Comparison of ENCODE assay signal across 17 cellular contexts in the genomic region with DNA sequence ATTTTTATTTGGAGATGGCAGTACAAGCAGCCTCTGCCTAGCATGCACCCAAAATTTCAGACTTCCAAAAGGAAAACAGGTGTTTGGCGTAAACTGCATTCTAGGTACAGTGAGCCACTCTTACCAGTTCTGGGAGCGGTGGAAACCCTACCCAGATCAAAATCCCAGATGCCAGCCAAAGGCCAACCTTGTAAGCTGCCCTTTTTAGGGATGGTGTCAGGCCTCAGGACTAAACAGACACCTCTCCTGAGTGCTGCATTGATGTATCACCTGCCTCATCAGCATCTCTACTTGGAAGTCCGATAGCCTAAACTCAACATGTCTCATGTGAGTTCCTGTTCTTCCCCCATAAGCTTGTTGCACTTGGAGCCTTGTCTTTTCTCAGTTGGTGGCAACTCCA.
"Had no signal": no experiment of that assay in that cellular context is flagged by ENCODE, and none has a peak within 500 bp of the region (broad histone marks: within the 10 kb centered on the region; RNA-seq: fewer than 3 reads in every experiment).

No MANE protein-coding gene starts in this region.

- H3K9ac ChIP-seq: SK-N-SH had no signal

- H3K4me2 ChIP-seq: SK-N-SH had no signal

- ATAC-seq: gastroesophageal sphincter, natural killer cell had no signal

- H3K27ac ChIP-seq: breast epithelium, gastroesophageal sphincter, lower lobe of right lung, uterus had no signal

- DNase-seq: activated CD4-positive, alpha-beta T cell treated with anti-CD3 and anti-CD28 coated beads, Interleukin-2, amount 10 ng/mL, durations not matched to agents 7 days and 5 days; activated CD4-positive, CD25-positive, alpha-beta regulatory T cell; activated naive CD8-positive, alpha-beta T cell treated with anti-CD3 and anti-CD28 coated beads, Interleukin-2, amount 10 ng/mL, durations not matched to agents 7 days and 5 days; aorta; effector CD4-positive, alpha-beta T cell; hippocampal formation; lower lobe of right lung; mucosa of descending colon; natural killer cell; occipital lobe; SK-N-SH; stimulated activated CD4-positive, alpha-beta T cell treated with anti-CD3 and anti-CD28 coated beads, Interleukin-2, amount 100 ng/mL, for 48 hours; T-helper 2 cell; uterus had no signal

- H3K4me1 ChIP-seq: uterus had no signal

- H3K4me3 Mint-ChIP-seq: activated CD4-positive, alpha-beta T cell treated with anti-CD3 and anti-CD28 coated beads, Interleukin-2, amount 10 ng/mL, durations not matched to agents 7 days and 5 days; activated naive CD8-positive, alpha-beta T cell treated with anti-CD3 and anti-CD28 coated beads, Interleukin-2, amount 10 ng/mL, durations not matched to agents 7 days and 5 days; natural killer cell; stimulated activated naive CD8-positive, alpha-beta T cell treated with anti-CD3 and anti-CD28 coated beads, Interleukin-15, Interleukin-2, amounts not matched to agents 100 ng/mL and 50 ng/mL, for 24 hours had no signal

- H3K36me3 ChIP-seq: breast epithelium, gastroesophageal sphincter, lower lobe of right lung, uterus had no signal

- H3K27me3 ChIP-seq: breast epithelium, gastroesophageal sphincter, uterus had no signal

- H3K4me3 ChIP-seq: breast epithelium, gastroesophageal sphincter, lower lobe of right lung, mucosa of descending colon, uterus had no signal

- H3K9me3 ChIP-seq: breast epithelium, gastroesophageal sphincter, lower lobe of right lung, mucosa of descending colon, SK-N-SH, uterus had no signal

- H3K27ac Mint-ChIP-seq: activated CD4-positive, alpha-beta T cell treated with anti-CD3 and anti-CD28 coated beads, Interleukin-2, amount 10 ng/mL, durations not matched to agents 7 days and 5 days; activated naive CD8-positive, alpha-beta T cell treated with anti-CD3 and anti-CD28 coated beads, Interleukin-2, amount 10 ng/mL, durations not matched to agents 7 days and 5 days; natural killer cell had no signal

- H3K9me3 Mint-ChIP-seq: activated CD4-positive, alpha-beta T cell treated with anti-CD3 and anti-CD28 coated beads, Interleukin-2, amount 10 ng/mL, durations not matched to agents 7 days and 5 days; activated naive CD8-positive, alpha-beta T cell treated with anti-CD3 and anti-CD28 coated beads, Interleukin-2, amount 10 ng/mL, durations not matched to agents 7 days and 5 days; natural killer cell; stimulated activated naive CD8-positive, alpha-beta T cell treated with anti-CD3 and anti-CD28 coated beads, Interleukin-15, Interleukin-2, amounts not matched to agents 100 ng/mL and 50 ng/mL, for 24 hours had no signal

- H3K36me3 Mint-ChIP-seq: natural killer cell had no signal

- H3K27me3 Mint-ChIP-seq: activated CD4-positive, alpha-beta T cell treated with anti-CD3 and anti-CD28 coated beads, Interleukin-2, amount 10 ng/mL, durations not matched to agents 7 days and 5 days; activated naive CD8-positive, alpha-beta T cell treated with anti-CD3 and anti-CD28 coated beads, Interleukin-2, amount 10 ng/mL, durations not matched to agents 7 days and 5 days; stimulated activated naive CD8-positive, alpha-beta T cell treated with anti-CD3 and anti-CD28 coated beads, Interleukin-15, Interleukin-2, amounts not matched to agents 100 ng/mL and 50 ng/mL, for 24 hours had no signal
